Comparison of ENCODE assay signal across 12 cellular contexts in genomic region chr7:47452715-47453092, GRCh38.
DNase-seq lines count a peak whose midpoint lies in the region; ATAC-seq and TF ChIP-seq lines count a peak whose summit lies in the region.
"Had no signal": no experiment of that assay in that cellular context is flagged by ENCODE, and none has a peak within 500 bp of the region (broad histone marks: within the 10 kb centered on the region; RNA-seq: fewer than 3 reads in every experiment).

No MANE protein-coding gene starts in this region.

- TF ChIP-seq CTCF in ascending aorta (IDR thresholded peaks at IDR 0.05) (no peak), hepatocyte (IDR thresholded peaks at IDR 0.05; ENCODE audit: poor library complexity) (no peak)

- H3K9me3 Mint-ChIP-seq in naive thymus-derived CD4-positive, alpha-beta T cell: no peaks in the 10 kb centered on the region
- H3K9me3 Mint-ChIP-seq: activated naive CD4-positive, alpha-beta T cell treated with anti-CD3 and anti-CD28 coated beads for 36 hours; endodermal cell had no signal

- no peaks in the 10 kb centered on the region for H3K9me2 ChIP-seq in hepatocyte (replicated peaks; ENCODE audit: insufficient read depth)

- H3K27ac Mint-ChIP-seq in naive thymus-derived CD4-positive, alpha-beta T cell: no peak overlapping the region
- H3K27ac Mint-ChIP-seq: activated CD4-positive, alpha-beta T cell treated with anti-CD3 and anti-CD28 coated beads for 36 hours; activated naive CD4-positive, alpha-beta T cell treated with anti-CD3 and anti-CD28 coated beads for 36 hours; endodermal cell had no signal

- no peaks in the 10 kb centered on the region for H3K36me3 ChIP-seq in BLaER1
- no peaks in the 10 kb centered on the region for H3K36me3 ChIP-seq in ascending aorta
- no peaks in the 10 kb centered on the region for H3K36me3 ChIP-seq in hepatocyte (replicated peaks; ENCODE audit: insufficient read depth, low read depth)
- H3K36me3 ChIP-seq in naive thymus-derived CD4-positive, alpha-beta T cell (ENCODE audit: control insufficient read depth in 2 of 3, insufficient read depth in 3 of 3, low read length in 3 of 3): no peaks in the 10 kb centered on the region

- peaks cover 0 to 5% (median 0%) of the 10 kb centered on the region in 7 donors for H3K4me1 Mint-ChIP-seq in naive thymus-derived CD4-positive, alpha-beta T cell

- POLR2A ChIA-PET in naive thymus-derived CD4-positive, alpha-beta T cell (lab: Charles Lee): no interaction called here

- H2AFZ ChIP-seq in hepatocyte: no peak overlapping the region

- no peak for ATAC-seq in naive thymus-derived CD4-positive, alpha-beta T cell
- ATAC-seq: activated CD4-positive, alpha-beta T cell treated with anti-CD3 and anti-CD28 coated beads for 36 hours had no signal

- no peaks in the 10 kb centered on the region for H3K36me3 Mint-ChIP-seq in naive thymus-derived CD4-positive, alpha-beta T cell

- H3K4me1 ChIP-seq in BLaER1: peaks cover 23% of the 10 kb centered on the region
- H3K4me1 ChIP-seq in ascending aorta: peaks cover 21 to 34% of the 10 kb centered on the region in 2 donors
- peaks cover 40% of the 10 kb centered on the region for H3K4me1 ChIP-seq in hepatocyte (ENCODE audit: insufficient read depth)
- H3K4me1 ChIP-seq in naive thymus-derived CD4-positive, alpha-beta T cell (ENCODE audit: control insufficient read depth in 2 of 2, insufficient read depth in 2 of 2, low read length in 2 of 2): no peaks in the 10 kb centered on the region

- intact Hi-C loops in ascending aorta (cut with DNase I): loop anchor here (1.0 to 5.0 kb wide), 3 partner anchors 30 to 200 kb away; partner anchors contain the start of gene TNS3
- intact Hi-C loops in naive thymus-derived CD4-positive, alpha-beta T cell (cut with micrococcal nuclease): no loop called here

- H3K4me3 Mint-ChIP-seq in naive thymus-derived CD4-positive, alpha-beta T cell: no peak overlapping the region
- H3K4me3 Mint-ChIP-seq: activated CD4-positive, alpha-beta T cell treated with anti-CD3 and anti-CD28 coated beads for 36 hours; activated naive CD4-positive, alpha-beta T cell treated with anti-CD3 and anti-CD28 coated beads for 36 hours; endodermal cell had no signal

- no peaks in the 10 kb centered on the region for H3K27me3 ChIP-seq in BLaER1
- H3K27me3 ChIP-seq in ascending aorta: no peaks in the 10 kb centered on the region
- no peaks in the 10 kb centered on the region for H3K27me3 ChIP-seq in hepatocyte
- no peaks in the 10 kb centered on the region for H3K27me3 ChIP-seq in naive thymus-derived CD4-positive, alpha-beta T cell (ENCODE audit: control insufficient read depth in 2 of 2, insufficient read depth in 2 of 2, low read length in 2 of 2)

- peaks cover 9% of the 10 kb centered on the region; the same call in 1 of the 2 replicates for H4K20me1 ChIP-seq in BLaER1
- peaks cover 55% of the 10 kb centered on the region for H4K20me1 ChIP-seq in hepatocyte (ENCODE audit: insufficient read depth, poor library complexity, severe bottlenecking)

- H3K27me3 Mint-ChIP-seq in naive thymus-derived CD4-positive, alpha-beta T cell: peaks cover 0 to 13% (median 4%) of the 10 kb centered on the region in 5 donors
- H3K27me3 Mint-ChIP-seq: activated CD4-positive, alpha-beta T cell treated with anti-CD3 and anti-CD28 coated beads for 36 hours had no signal

- H3K9ac ChIP-seq in BLaER1: no peak overlapping the region

- H3K4me3 ChIP-seq in BLaER1 (no peak overlapping the region), ascending aorta (peak overlapping the region; percentile 20 to 58), hepatocyte (no peak overlapping the region), skeletal muscle cell (ENCODE audit: low read depth, low read length) (peak overlapping the region; percentile 39)
- no peak overlapping the region for H3K4me3 ChIP-seq in naive thymus-derived CD4-positive, alpha-beta T cell (ENCODE audit: low read length)

- peak overlapping the region; percentile 76 for H3K4me2 ChIP-seq in BLaER1
- H3K4me2 ChIP-seq in hepatocyte: no peak overlapping the region

- 86% methylated on average over 11 of the region's 11 CpGs for WGBS in hepatocyte (ENCODE audit: low lambda C conversion rate, missing lambda C conversion rate)

- CTCF ChIA-PET in naive thymus-derived CD4-positive, alpha-beta T cell (lab: Charles Lee): no interaction called here

- DNase-seq in ascending aorta (ENCODE audit: low spot score in 2 of 2): no peak
- no peak for DNase-seq in hepatocyte (ENCODE audit: low spot score)
- DNase-seq in skeletal muscle cell (ENCODE audit: low read depth): no peak
- DNase-seq in GM19238 (ENCODE audit: insufficient read length, low spot score): no peak
- no peak for DNase-seq in NCI-H82 treated with DMSO at 0.1 percent for 48 hours (lab: John Stamatoyannopoulos, UW; ENCODE audit: unreplicated experiment)
- no peak for DNase-seq in GDM1 (lab: John Stamatoyannopoulos, UW)
- no peak for DNase-seq in naive thymus-derived CD4-positive, alpha-beta T cell
- DNase-seq: activated CD4-positive, alpha-beta T cell treated with anti-CD3 and anti-CD28 coated beads for 36 hours; activated naive CD4-positive, alpha-beta T cell treated with anti-CD3 and anti-CD28 coated beads for 36 hours; NCI-H2081 treated with DMSO at 0.1 percent for 48 hours had no signal

- H3K27ac ChIP-seq in BLaER1 (peak overlapping the region; percentile 73; the same call in 1 of the 2 replicates), ascending aorta (peak overlapping the region; percentile 86 to 89), hepatocyte (peak overlapping the region; percentile 78)
- H3K27ac ChIP-seq in naive thymus-derived CD4-positive, alpha-beta T cell (ENCODE audit: low read depth, low read length): no peak overlapping the region

- no peaks in the 10 kb centered on the region for H3K9me3 ChIP-seq in BLaER1
- H3K9me3 ChIP-seq in ascending aorta: no peaks in the 10 kb centered on the region
- H3K9me3 ChIP-seq in hepatocyte (ENCODE audit: low read depth): no peaks in the 10 kb centered on the region
- no peaks in the 10 kb centered on the region for H3K9me3 ChIP-seq in naive thymus-derived CD4-positive, alpha-beta T cell (ENCODE audit: control insufficient read depth in 2 of 3, low read length in 3 of 3)

- peaks cover 96% of the 10 kb centered on the region for H3K79me2 ChIP-seq in hepatocyte

Comparison
In these comparisons a context has a peak if more than half of its experiments do, and no peak if none do; other contexts are left out.
1. H3K4me3 ChIP-seq: peak in ascending aorta (2 of 2) and skeletal muscle cell (single experiment); none in BLaER1 (single experiment), hepatocyte (single experiment) and naive thymus-derived CD4-positive, alpha-beta T cell (single experiment).